8 cellular contexts compared by ENCODE assay signal in genomic region chr3:69855436-69856162, GRCh38.
A peak's percentile ranks its signal among the peaks of the same experiment; 100 is the strongest.
DNase-seq lines count a peak whose midpoint lies in the region; ATAC-seq, FAIRE-seq and TF ChIP-seq lines count a peak whose summit lies in the region.

No MANE protein-coding gene starts in this region.

- FAIRE-seq in HTR-8/SVneo (lab: Jason Lieb, UNC), result no peak

- H3K36me3 ChIP-seq in adrenal gland (replicated peaks in 1 of 2) (no peaks in the 10 kb centered on the region), left ventricle myocardium inferior (no peaks in the 10 kb centered on the region), H7 (replicated peaks; ENCODE audit: control insufficient read depth, insufficient read depth, low read length) (no peaks in the 10 kb centered on the region)

- no peak for TF ChIP-seq POLR2A in adrenal gland (IDR thresholded peaks at IDR 0.05)

- ATAC-seq in HG03025 (IDR thresholded peaks at IDR 0.05; ENCODE audit: low FRiP score, unreplicated experiment) (no peak), HG03442 (IDR thresholded peaks at IDR 0.05; ENCODE audit: unreplicated experiment) (no peak)

- peak; percentile 22 to 52 (median 34) for TF ChIP-seq CTCF in adrenal gland (IDR thresholded peaks at IDR 0.05)
- peak; percentile 59 for TF ChIP-seq CTCF in left ventricle myocardium inferior (IDR thresholded peaks at IDR 0.05; ENCODE audit: borderline replicate concordance)

- DNase-seq in HTR-8/SVneo (ENCODE audit: insufficient read length, low spot score), result peak; percentile 27
- DNase-seq in adrenal gland, result peak in 3 of 7 donors; percentile 15 to 28 (median 25)
- DNase-seq in left ventricle myocardium inferior, result no peak
- peak; percentile 24 for DNase-seq in stromal cell of bone marrow (ENCODE audit: low read depth)
- DNase-seq in activated CD4-positive, alpha-beta T cell treated with anti-CD3 and anti-CD28 coated beads for 4 hours, result no peak
- DNase-seq in H7, result no peak

- intact Hi-C loops in adrenal gland (cut with DNase I), result loop anchor here in 1 of 2 donors (10.0 kb wide), 1 partner anchor 171 kb away; no protein-coding TSS in a partner anchor
- intact Hi-C loops in left ventricle myocardium inferior (cut with micrococcal nuclease), result loop anchor here (5.0 kb wide), 1 partner anchor 163 kb away; no protein-coding TSS in a partner anchor

- no peak overlapping the region for H3K4me3 ChIP-seq in adrenal gland
- H3K4me3 ChIP-seq in left ventricle myocardium inferior, result no peak overlapping the region
- no peak overlapping the region for H3K4me3 ChIP-seq in H7 (ENCODE audit: insufficient read depth, low read depth, low read length)

- H3K27me3 ChIP-seq in adrenal gland (no peaks in the 10 kb centered on the region), left ventricle myocardium inferior (ENCODE audit: low read depth) (no peaks in the 10 kb centered on the region), H7 (ENCODE audit: control insufficient read depth, insufficient read depth, low read length) (no peaks in the 10 kb centered on the region)

- H3K4me1 ChIP-seq in adrenal gland (replicated peaks in 1 of 2) (peaks cover 0 to 15% of the 10 kb centered on the region in 2 donors), left ventricle myocardium inferior (peaks cover 57% of the 10 kb centered on the region)

- no peaks in the 10 kb centered on the region for H3K9me3 ChIP-seq in adrenal gland (replicated peaks in 1 of 3)
- no peaks in the 10 kb centered on the region for H3K9me3 ChIP-seq in left ventricle myocardium inferior (replicated peaks)

- 18 to 26% (median 23%) methylated on average over 5 of the region's 5 CpGs for WGBS in adrenal gland, 4 donors

- H3K27ac ChIP-seq in adrenal gland (no peak overlapping the region), left ventricle myocardium inferior (replicated peaks) (peak overlapping the region; percentile 66)

Comparison
In these comparisons a context has a peak if more than half of its experiments do, and no peak if none do; other contexts are left out.
1. DNase-seq: peak in HTR-8/SVneo (single experiment) and stromal cell of bone marrow (single experiment); none in left ventricle myocardium inferior (single experiment), activated CD4-positive, alpha-beta T cell treated with anti-CD3 and anti-CD28 coated beads for 4 hours (0 of 2) and H7 (single experiment).